In genomic region chr19:54654447-54655321, GRCh38 we compare ENCODE assay signal across 28 cellular contexts. TPM values are rescaled to one million over a fixed set of nuclear protein-coding genes. Genes with fewer than 3 reads are reported as not detected.
DNase-seq lines count a peak whose midpoint lies in the region; ATAC-seq and TF ChIP-seq lines count a peak whose summit lies in the region.
"Had no signal": no experiment of that assay in that cellular context is flagged by ENCODE, and none has a peak within 500 bp of the region (broad histone marks: within the 10 kb centered on the region; RNA-seq: fewer than 3 reads in every experiment).

No MANE protein-coding gene starts in this region.

- H3K27me3 ChIP-seq in MM.1S (replicated peaks; ENCODE audit: insufficient read depth, low read length): peaks cover 18% of the 10 kb centered on the region
- H3K27me3 ChIP-seq: cardiac muscle cell, tibial artery had no signal

- H3K4me3 Mint-ChIP-seq in glutamatergic neuron (ENCODE audit: unreplicated experiment): peak overlapping the region; percentile 39
- H3K4me3 Mint-ChIP-seq: activated CD4-positive, alpha-beta T cell treated with anti-CD3 and anti-CD28 coated beads for 36 hours; naive thymus-derived CD4-positive, alpha-beta T cell; T-cell had no signal

- H3K9me3 Mint-ChIP-seq in glutamatergic neuron (ENCODE audit: unreplicated experiment): peaks cover 3% of the 10 kb centered on the region
- H3K9me3 Mint-ChIP-seq: T-cell had no signal

- H3K9ac ChIP-seq in MM.1S (ENCODE audit: low read length): no peak overlapping the region

- no peaks in the 10 kb centered on the region for H3K9me2 ChIP-seq in MM.1S (replicated peaks; ENCODE audit: insufficient read depth, low read length)

- POLR2A ChIA-PET in GM10248 (lab: Yijun Ruan, JAX): no interaction called here

- peak overlapping the region; percentile 56 for H3K27ac Mint-ChIP-seq in glutamatergic neuron (ENCODE audit: unreplicated experiment)
- H3K27ac Mint-ChIP-seq: activated CD4-positive, alpha-beta T cell treated with anti-CD3 and anti-CD28 coated beads for 36 hours; naive thymus-derived CD4-positive, alpha-beta T cell; T-cell had no signal

- no peaks in the 10 kb centered on the region for H3K36me3 ChIP-seq in MM.1S (replicated peaks; ENCODE audit: insufficient read depth, low read length)
- H3K36me3 ChIP-seq: cardiac muscle cell, spleen, tibial artery had no signal

- peak overlapping the region; percentile 20; the same call in 1 of the 2 replicates for H3K27ac ChIP-seq in MM.1S (ENCODE audit: low read length)
- H3K27ac ChIP-seq: cardiac muscle cell, spleen, tibial artery had no signal

- no peak overlapping the region for H2AFZ ChIP-seq in MM.1S (ENCODE audit: low read length)

- DNase-seq in A172 (ENCODE audit: low spot score): peak; percentile 31
- DNase-seq in GM10248 (ENCODE audit: extremely low spot score): peak; percentile 43
- DNase-seq in MM.1S: peak; percentile 74
- peak; percentile 51 for DNase-seq in glutamatergic neuron
- no peak for DNase-seq in T-helper 9 cell
- no peak for DNase-seq in HUDEP-2 (lab: John Stamatoyannopoulos, UW; ENCODE audit: unreplicated experiment in 76 of 76)
- no peak for DNase-seq in NCI-H524 treated with DMSO at 0.1 percent for 48 hours (lab: John Stamatoyannopoulos, UW)
- no peak for DNase-seq in left colon
- DNase-seq: activated CD4-positive, alpha-beta T cell treated with anti-CD3 and anti-CD28 coated beads for 36 hours; activated naive CD4-positive, alpha-beta T cell treated with Interleukin-2 at 50 U/mL for 16 hours; activated T-cell treated with anti-CD3 and anti-CD28 coated beads, Interleukin-2, amount 50 U/mL, for 48 hours; amygdala; cortex of kidney; left cardiac atrium; naive thymus-derived CD4-positive, alpha-beta T cell; NCI-H146; NCI-H82; occipital lobe; retina; spleen; stimulated activated CD4-positive, alpha-beta T cell treated with anti-CD3 and anti-CD28 coated beads, Interleukin-4, amount 100 ng/mL, for 1 hour; stimulated activated naive CD8-positive, alpha-beta T cell treated with anti-CD3 and anti-CD28 coated beads, Interleukin-15, Interleukin-2, amounts not matched to agents 100 U/mL and 50 U/mL, for 24 hours; T-cell; tibial artery had no signal

- H3K79me2 ChIP-seq in MM.1S (ENCODE audit: low read length): no peaks in the 10 kb centered on the region

- H3K4me2 ChIP-seq in MM.1S (ENCODE audit: low read depth, low read length): no peak overlapping the region

- H3K4me3 ChIP-seq in MM.1S (ENCODE audit: low read length): no peak overlapping the region
- H3K4me3 ChIP-seq: cardiac muscle cell, spleen, tibial artery had no signal

- no peak for ATAC-seq in left colon
- ATAC-seq: activated CD4-positive, alpha-beta T cell treated with anti-CD3 and anti-CD28 coated beads for 36 hours; naive thymus-derived CD4-positive, alpha-beta T cell; stimulated activated naive CD8-positive, alpha-beta T cell treated with anti-CD3 and anti-CD28 coated beads, Interleukin-15, Interleukin-2, amounts not matched to agents 100 U/mL and 50 U/mL, for 24 hours; T-cell had no signal

- no peaks in the 10 kb centered on the region for H3F3A ChIP-seq in MM.1S (ENCODE audit: insufficient read depth, low read length)

- intact Hi-C loops in left colon (cut with DNase I, micrococcal nuclease): no loop called here

- H3K36me3 Mint-ChIP-seq in glutamatergic neuron (ENCODE audit: unreplicated experiment): no peaks in the 10 kb centered on the region
- H3K36me3 Mint-ChIP-seq: naive thymus-derived CD4-positive, alpha-beta T cell; T-cell had no signal

- H3K4me1 ChIP-seq in MM.1S (ENCODE audit: low read length): peaks cover 6% of the 10 kb centered on the region; the same call in 1 of the 2 replicates
- H3K4me1 ChIP-seq: spleen, tibial artery had no signal

- H4K20me1 ChIP-seq in MM.1S (ENCODE audit: insufficient read depth, low read length): no peaks in the 10 kb centered on the region

- no peaks in the 10 kb centered on the region for H3K9me3 ChIP-seq in MM.1S (replicated peaks; ENCODE audit: insufficient read depth, low read length)
- H3K9me3 ChIP-seq: spleen, tibial artery had no signal

- H3K4me1 Mint-ChIP-seq in glutamatergic neuron (ENCODE audit: low read depth, unreplicated experiment): peaks cover 9% of the 10 kb centered on the region
- H3K4me1 Mint-ChIP-seq: T-cell had no signal

- H3K27me3 Mint-ChIP-seq in glutamatergic neuron (ENCODE audit: unreplicated experiment): peaks cover 2% of the 10 kb centered on the region

- CTCF ChIA-PET in GM10248 (lab: Yijun Ruan, JAX): interaction anchor here (0.8 to 31.0 kb wide), 20 partner anchors 8 to 478 kb away, joined by 3 to 542 read pairs (median 4); partner anchors contain the start of genes LILRB1 and LILRB4

- TF ChIP-seq CTCF in GM10248 (IDR thresholded peaks at IDR 0.05; ENCODE audit: control extremely low read depth, extremely low read depth, low read depth, missing control alignments): no peak
- no peak for TF ChIP-seq CTCF in MM.1S (IDR thresholded peaks at IDR 0.05; ENCODE audit: low read length)
- no peak for TF ChIP-seq CTCF in glutamatergic neuron (IDR thresholded peaks at IDR 0.05; ENCODE audit: partially characterized antibody, unreplicated experiment)

RNA-seq across cellular contexts. Expression of gene LILRB4, which starts 8.1 kb away (rescaled TPM):
- not detected in 2 replicates for total RNA-seq in A172 (2014; rRNA removed; shearing (Covaris generic))
- 0.44 TPM for total RNA-seq in glutamatergic neuron (ENCODE audit: unreplicated experiment)
- 1 to 10 TPM; 2.1 to 5.0 TPM for total RNA-seq in left colon
- total RNA-seq: activated CD4-positive, alpha-beta T cell treated with anti-CD3 and anti-CD28 coated beads for 36 hours; activated CD8-positive, alpha-beta memory T cell treated with anti-CD3 and anti-CD28 coated beads for 36 hours; cardiac muscle cell; G401; MCF 10A had no signal

RNA-seq across cellular contexts. Expression of gene LILRB1, which starts 24.4 kb away (rescaled TPM):
- total RNA-seq in A172 (2014; rRNA removed; shearing (Covaris generic)): not detected in 2 replicates
- total RNA-seq in glutamatergic neuron (ENCODE audit: unreplicated experiment) (0.22 TPM), left colon (1 to 10 TPM; 2.5 to 4.1 TPM)
- total RNA-seq: activated CD4-positive, alpha-beta T cell treated with anti-CD3 and anti-CD28 coated beads for 36 hours; cardiac muscle cell; G401; MCF 10A; occipital lobe had no signal

Comparison
In these comparisons a context has a peak if more than half of its experiments do, and no peak if none do; other contexts are left out.
1. DNase-seq: peak in A172 (single experiment), GM10248 (single experiment), MM.1S (single experiment) and glutamatergic neuron (single experiment); none in T-helper 9 cell (single experiment), HUDEP-2 (0 of 76), NCI-H524 treated with DMSO at 0.1 percent for 48 hours (single experiment) and left colon (0 of 2).